ENCODE assay signal across 18 cellular contexts in genomic region chr6:34877869-34878485, GRCh38. TPM values are rescaled to one million over a fixed set of nuclear protein-coding genes. Genes with fewer than 3 reads are reported as not detected.
DNase-seq lines count a peak whose midpoint lies in the region; ATAC-seq, FAIRE-seq and TF ChIP-seq lines count a peak whose summit lies in the region.
"Had no signal": no experiment of that assay in that cellular context is flagged by ENCODE, and none has a peak within 500 bp of the region (broad histone marks: within the 10 kb centered on the region; RNA-seq: fewer than 3 reads in every experiment).

No MANE protein-coding gene starts in this region.

- H3K4me2 ChIP-seq in GM12878 (ENCODE audit: control insufficient read depth, insufficient read depth) = no peak overlapping the region
- H3K4me2 ChIP-seq: A549 had no signal

- H3K9me3 ChIP-seq in A673 (ENCODE audit: low read depth, low read length, poor library complexity, severe bottlenecking) (no peaks in the 10 kb centered on the region), HEK293 (ENCODE audit: control insufficient read depth, insufficient read depth, low read depth, low read length) (no peaks in the 10 kb centered on the region), GM12878 (replicated peaks; ENCODE audit: control insufficient read depth, insufficient read depth, low read length) (no peaks in the 10 kb centered on the region)
- H3K9me3 ChIP-seq: A549, SJCRH30 had no signal

- in situ Hi-C loops in GM12878 (cut with MboI) = no loop called here

- peak overlapping the region; percentile 20 for H3K27ac Mint-ChIP-seq in activated CD8-positive, alpha-beta memory T cell treated with anti-CD3 and anti-CD28 coated beads, Interleukin-2, amount 10 ng/mL, durations not matched to agents 7 days and 5 days
- H3K27ac Mint-ChIP-seq: IgD-negative memory B cell had no signal

- POLR2A ChIA-PET in A673 (lab: Charles Lee; ENCODE audit: low non-redundant PET) (no interaction called here), HEK293 (lab: Yijun Ruan, JAX) (no interaction called here), GM12878 (lab: Charles Lee) (interaction anchor here (1.3 kb wide), 1 partner anchor 11 kb away, joined by 3 read pairs; no protein-coding TSS in a partner anchor)

- SMC1A ChIA-PET in GM12878 (lab: Charles Lee; ENCODE audit: uncharacterized antibody, unreplicated experiment) = interaction anchor here (0.6 kb wide), 1 partner anchor 27 kb away, joined by 3 read pairs; no protein-coding TSS in a partner anchor

- H3K9me3 Mint-ChIP-seq in activated CD8-positive, alpha-beta memory T cell treated with anti-CD3 and anti-CD28 coated beads, Interleukin-2, amount 10 ng/mL, durations not matched to agents 7 days and 5 days (ENCODE audit: low read depth) = no peaks in the 10 kb centered on the region
- H3K9me3 Mint-ChIP-seq: IgD-negative memory B cell had no signal

- intact Hi-C loops in A673 (cut with micrococcal nuclease; ENCODE audit: unreplicated experiment) = no loop called here
- intact Hi-C loops in GM12878 (cut with micrococcal nuclease; ENCODE audit: unreplicated experiment) = no loop called here

- no peak overlapping the region for H3K4me3 Mint-ChIP-seq in activated CD8-positive, alpha-beta memory T cell treated with anti-CD3 and anti-CD28 coated beads, Interleukin-2, amount 10 ng/mL, durations not matched to agents 7 days and 5 days
- H3K4me3 Mint-ChIP-seq: IgD-negative memory B cell had no signal

- no peaks in the 10 kb centered on the region for H3K79me2 ChIP-seq in GM12878 (ENCODE audit: control insufficient read depth, insufficient read depth, low read length)

- DNase-seq in activated CD8-positive, alpha-beta memory T cell treated with anti-CD3 and anti-CD28 coated beads, Interleukin-2, amount 10 ng/mL, durations not matched to agents 7 days and 5 days = no peak
- no peak for DNase-seq in activated CD8-positive, alpha-beta memory T cell treated with anti-CD3 and anti-CD28 coated beads, Interleukin-2, amount 50 U/mL, for 4 hours
- DNase-seq in A673 (ENCODE audit: low spot score) (no peak), GM12878 (ENCODE audit: low read depth, low spot score) (no peak), NCI-H1417 treated with DMSO at 0.1 percent for 48 hours (lab: John Stamatoyannopoulos, UW) (no peak), activated gamma-delta T cell (lab: John Stamatoyannopoulos, UW) (no peak)
- DNase-seq: C1 segment of cervical spinal cord, DMS53, NCI-H1105 treated with DMSO at 0.1 percent for 48 hours, NCI-H2029 treated with DMSO at 0.1 percent for 48 hours, NCI-H2171 treated with DMSO at 0.1 percent for 48 hours, NCI-H774, PC-3, SJCRH30 had no signal

- H3K4me3 ChIP-seq in A673 (ENCODE audit: low read depth, low read length, poor library complexity, severe bottlenecking) (no peak overlapping the region), HEK293 (ENCODE audit: low read depth, low read length) (no peak overlapping the region), GM12878 (no peak overlapping the region)
- H3K4me3 ChIP-seq: A549, SJCRH30 had no signal

- no peak for TF ChIP-seq POLR2A in GM12878 (IDR thresholded peaks at IDR 0.05; ENCODE audit: low read depth, low read length)

- H3K27me3 Mint-ChIP-seq in activated CD8-positive, alpha-beta memory T cell treated with anti-CD3 and anti-CD28 coated beads, Interleukin-2, amount 10 ng/mL, durations not matched to agents 7 days and 5 days = no peaks in the 10 kb centered on the region
- H3K27me3 Mint-ChIP-seq: IgD-negative memory B cell had no signal

- ATAC-seq in activated CD8-positive, alpha-beta memory T cell treated with anti-CD3 and anti-CD28 coated beads, Interleukin-2, amount 10 ng/mL, durations not matched to agents 7 days and 5 days = no peak
- ATAC-seq in GM12878 = no peak
- ATAC-seq in SK-N-SH treated with all-trans-retinoic acid at 6 μM for 48 hours = no peak
- ATAC-seq: A549, PC-3 had no signal

- RAD21 ChIA-PET in GM12878 (lab: Charles Lee; ENCODE audit: unreplicated experiment) = no interaction called here

- H3K36me3 ChIP-seq in A673 (ENCODE audit: insufficient read depth, low read length, poor library complexity, severe bottlenecking) = peaks cover 40% of the 10 kb centered on the region
- H3K36me3 ChIP-seq in HEK293 (ENCODE audit: control insufficient read depth in 2 of 2, insufficient read depth in 1 of 2, low read length in 2 of 2) = peaks cover 63 to 77% of the 10 kb centered on the region in 2 experiments
- peaks cover 3 to 25% of the 10 kb centered on the region in 2 experiments for H3K36me3 ChIP-seq in GM12878 (ENCODE audit: control insufficient read depth in 2 of 2, insufficient read depth in 2 of 2, low read length in 1 of 2)

- CTCF ChIA-PET in activated CD8-positive, alpha-beta memory T cell treated with anti-CD3 and anti-CD28 coated beads, Interleukin-2, amount 10 ng/mL, durations not matched to agents 7 days and 5 days (lab: Charles Lee) = interaction anchor here (1.5 kb wide), 1 partner anchor 9 kb away, joined by 3 read pairs; no protein-coding TSS in a partner anchor
- CTCF ChIA-PET in A673 (lab: Charles Lee) = no interaction called here
- CTCF ChIA-PET in HEK293 (lab: Yijun Ruan, JAX) = no interaction called here
- CTCF ChIA-PET in GM12878 (lab: Yijun Ruan, JAX) = interaction anchor here (1.3 kb wide), 1 partner anchor 59 kb away, joined by 3 read pairs; no protein-coding TSS in a partner anchor

- peaks cover 4% of the 10 kb centered on the region for H3K4me1 Mint-ChIP-seq in activated CD8-positive, alpha-beta memory T cell treated with anti-CD3 and anti-CD28 coated beads, Interleukin-2, amount 10 ng/mL, durations not matched to agents 7 days and 5 days

- H2AFZ ChIP-seq in GM12878 (ENCODE audit: control insufficient read depth, low read depth, low read length) = no peak overlapping the region

- H4K20me1 ChIP-seq in GM12878 (ENCODE audit: control insufficient read depth, insufficient read depth) = no peaks in the 10 kb centered on the region

- no peak for TF ChIP-seq CTCF in A673 (conservative IDR thresholded peaks at IDR 0.05; ENCODE audit: low read depth, low read length)
- TF ChIP-seq CTCF in HEK293 (tag by site-specific recombination; IDR thresholded peaks at IDR 0.05) = no peak
- no peak for TF ChIP-seq CTCF in GM12878 (IDR thresholded peaks at IDR 0.05 in 2 of 3, conservative IDR thresholded peaks at IDR 0.05 in 1 of 3; ENCODE audit: control insufficient read depth in 2 of 3, extremely low read depth in 1 of 3, insufficient read depth in 1 of 3, low read depth in 3 of 3, low read length in 3 of 3)

- H3K27ac ChIP-seq in A673 (ENCODE audit: low read depth, low read length, poor library complexity, severe bottlenecking) (no peak overlapping the region), HEK293 (ENCODE audit: extremely low read depth, low read depth, low read length) (no peak overlapping the region), GM12878 (ENCODE audit: control insufficient read depth, insufficient read depth) (no peak overlapping the region)
- H3K27ac ChIP-seq: A549, SJCRH30 had no signal

- H3K9ac ChIP-seq in GM12878 (ENCODE audit: control insufficient read depth, insufficient read depth, low read length) = no peak overlapping the region

- H3K27me3 ChIP-seq in A673 (replicated peaks; ENCODE audit: insufficient read depth, low read depth, low read length, poor library complexity) (no peaks in the 10 kb centered on the region), GM12878 (replicated peaks in 1 of 2; ENCODE audit: control insufficient read depth in 2 of 2, insufficient read depth in 2 of 2, low read length in 1 of 2) (no peaks in the 10 kb centered on the region)
- H3K27me3 ChIP-seq: SJCRH30 had no signal

- BruUV-seq in A673 (replicated peaks; lab: Mats Ljungman, UMichigan) (TSS peak; percentile 45), GM12878 (replicated peaks; lab: Mats Ljungman, UMichigan) (TSS peak; percentile 39)

- FAIRE-seq in GM12878 (lab: Jason Lieb, UNC) = no peak
- FAIRE-seq: A549 had no signal

- H3K36me3 Mint-ChIP-seq in activated CD8-positive, alpha-beta memory T cell treated with anti-CD3 and anti-CD28 coated beads, Interleukin-2, amount 10 ng/mL, durations not matched to agents 7 days and 5 days = peaks cover 32% of the 10 kb centered on the region

- no peak for TF ChIP-seq EP300 in GM12878 (IDR thresholded peaks at IDR 0.05; ENCODE audit: borderline replicate concordance in 1 of 2, control insufficient read depth in 1 of 2, low read depth in 2 of 2, low read length in 2 of 2)

- 91% methylated on average over 5 of the region's 5 CpGs for WGBS in GM12878 (ENCODE audit: insufficient coverage, insufficient replicate concordance, low lambda C conversion rate, missing lambda C conversion rate)

- H3K4me1 ChIP-seq in A673 (ENCODE audit: insufficient read depth, low read length, poor library complexity, severe bottlenecking) = no peaks in the 10 kb centered on the region
- H3K4me1 ChIP-seq in HEK293 (ENCODE audit: control insufficient read depth, insufficient read depth, low read length) = no peaks in the 10 kb centered on the region
- no peaks in the 10 kb centered on the region for H3K4me1 ChIP-seq in GM12878 (ENCODE audit: control insufficient read depth, insufficient read depth, low read length)
- H3K4me1 ChIP-seq: A549, SJCRH30 had no signal

- no peak for TF ChIP-seq RAD21 in GM12878 (IDR thresholded peaks at IDR 0.05; ENCODE audit: insufficient read depth, low read depth, low read length)

RNA-seq across cellular contexts. Expression of gene TAF11, which starts 9.9 kb away (rescaled TPM):
- total RNA-seq in activated CD8-positive, alpha-beta memory T cell treated with anti-CD3 and anti-CD28 coated beads, Interleukin-2, amount 10 ng/mL, durations not matched to agents 7 days and 5 days = 10 to 100 TPM; 29.4 to 32.2 TPM
- 32.9 and 33.6 TPM in 2 replicates for total RNA-seq in A673 (2021)
- total RNA-seq in GM12878 (2013; cell fraction: nucleolus; rRNA removed) = 17.4 and 18.4 TPM in 2 replicates
- 32.3 and 34.4 TPM in 2 replicates for total RNA-seq in GM12878 (2014; rRNA removed)
- total RNA-seq in GM12878 (2014; rRNA removed; fragmentation: Illumina TruSeq; extraction: Trizol) = 38.4 and 40.3 TPM in 2 replicates
- 27.9 and 30.3 TPM in 2 replicates for total RNA-seq in GM12878 (2021)
- polyA plus RNA-seq in GM12878 (2011; ENCODE audit: low read depth) = 22.4 TPM
- polyA plus RNA-seq in GM12878 (2011; rRNA removed) = 59.2 and 79.7 TPM in 2 replicates
- polyA plus RNA-seq in GM12878 (2011; cell fraction: cytosol; rRNA removed) = 27.5 and 33.6 TPM in 2 replicates
- 32.4 and 36.3 TPM in 2 replicates for polyA plus RNA-seq in GM12878 (2011; cell fraction: nucleus; rRNA removed)
- 27.1 and 31.5 TPM in 2 replicates for polyA plus RNA-seq in GM12878 (2012)
- polyA plus RNA-seq in GM12878 (2014; fragmentation: Illumina TruSeq; extraction: Trizol) = 43.0 and 43.6 TPM in 2 replicates
- polyA plus RNA-seq in GM12878 (2014; fragmentation: Nextera tagmentation; extraction: Ambion mirVana) = 10 to 100 TPM; 24.6 to 31.7 TPM
- polyA plus RNA-seq in GM12878 (2014; rRNA removed) = 33.5 and 36.8 TPM in 2 replicates
- 10 to 100 TPM; 26.9 to 27.9 TPM for polyA plus RNA-seq in GM12878 (2016; fragmentation: Nextera tagmentation; extraction: Ambion mirVana)
- 11.8 and 12.0 TPM in 2 replicates for polyA minus RNA-seq in GM12878 (2011; rRNA and poly(A)+ RNA removed)
- polyA minus RNA-seq in GM12878 (2011; cell fraction: cytosol; rRNA and poly(A)+ RNA removed) = 7.2 and 8.4 TPM in 2 replicates
- polyA minus RNA-seq in GM12878 (2011; cell fraction: nucleus; rRNA and poly(A)+ RNA removed) = 10.2 and 17.5 TPM in 2 replicates

RNA-seq across cellular contexts. Expression of gene ANKS1A, which starts 11.1 kb away (rescaled TPM):
- 1 to 10 TPM; 8.3 to 9.6 TPM for total RNA-seq in activated CD8-positive, alpha-beta memory T cell treated with anti-CD3 and anti-CD28 coated beads, Interleukin-2, amount 10 ng/mL, durations not matched to agents 7 days and 5 days
- 21.7 and 22.2 TPM in 2 replicates for total RNA-seq in A673 (2021)
- 18.2 and 19.5 TPM in 2 replicates for total RNA-seq in GM12878 (2013; cell fraction: nucleolus; rRNA removed)
- 3.9 TPM in 2 replicates for total RNA-seq in GM12878 (2014; rRNA removed)
- 2.3 and 2.8 TPM in 2 replicates for total RNA-seq in GM12878 (2014; rRNA removed; fragmentation: Illumina TruSeq; extraction: Trizol)
- 6.3 and 7.0 TPM in 2 replicates for total RNA-seq in GM12878 (2021)
- polyA plus RNA-seq in GM12878 (2011; ENCODE audit: low read depth) = 1.3 TPM
- 2.1 and 3.4 TPM in 2 replicates for polyA plus RNA-seq in GM12878 (2011; rRNA removed)
- 2.4 and 2.9 TPM in 2 replicates for polyA plus RNA-seq in GM12878 (2011; cell fraction: cytosol; rRNA removed)
- polyA plus RNA-seq in GM12878 (2011; cell fraction: nucleus; rRNA removed) = 8.1 and 11.5 TPM in 2 replicates
- polyA plus RNA-seq in GM12878 (2012) = 2.2 and 3.8 TPM in 2 replicates
- 3.6 and 4.0 TPM in 2 replicates for polyA plus RNA-seq in GM12878 (2014; fragmentation: Illumina TruSeq; extraction: Trizol)
- under 1 TPM; 0.60 to 0.93 TPM for polyA plus RNA-seq in GM12878 (2014; fragmentation: Nextera tagmentation; extraction: Ambion mirVana)
- 3.2 and 4.3 TPM in 2 replicates for polyA plus RNA-seq in GM12878 (2014; rRNA removed)
- polyA plus RNA-seq in GM12878 (2016; fragmentation: Nextera tagmentation; extraction: Ambion mirVana) = 1 to 10 TPM; 1.9 to 2.2 TPM
- polyA minus RNA-seq in GM12878 (2011; rRNA and poly(A)+ RNA removed) = 8.0 and 10.3 TPM in 2 replicates
- 1.7 and 2.4 TPM in 2 replicates for polyA minus RNA-seq in GM12878 (2011; cell fraction: cytosol; rRNA and poly(A)+ RNA removed)
- 5.1 and 10.2 TPM in 2 replicates for polyA minus RNA-seq in GM12878 (2011; cell fraction: nucleus; rRNA and poly(A)+ RNA removed)

Comparison
In these comparisons a context has a peak if more than half of its experiments do, and no peak if none do; other contexts are left out.
1. CTCF ChIA-PET loops: an anchor here in activated CD8-positive, alpha-beta memory T cell treated with anti-CD3 and anti-CD28 coated beads, Interleukin-2, amount 10 ng/mL, durations not matched to agents 7 days and 5 days (1.5 kb wide) and GM12878 (1.3 kb wide); none called in A673 and HEK293.